ENCODE assay signal across 16 cellular contexts in genomic region chr12:123049398-123050250, GRCh38.
A peak's percentile ranks its signal among the peaks of the same experiment; 100 is the strongest.
DNase-seq lines count a peak whose midpoint lies in the region; ATAC-seq and TF ChIP-seq lines count a peak whose summit lies in the region.
"Had no signal": no experiment of that assay in that cellular context is flagged by ENCODE, and none has a peak within 500 bp of the region (broad histone marks: within the 10 kb centered on the region; RNA-seq: fewer than 3 reads in every experiment).

No MANE protein-coding gene starts in this region.

- no peak overlapping the region for H3K4me3 ChIP-seq in dorsolateral prefrontal cortex
- no peak overlapping the region for H3K4me3 ChIP-seq in mucosa of descending colon
- H3K4me3 ChIP-seq in urinary bladder (ENCODE audit: low read depth, low read length) = no peak overlapping the region
- H3K4me3 ChIP-seq: GM12878, lung had no signal

- 74% methylated on average over 8 of the region's 8 CpGs for WGBS in urinary bladder

- TF ChIP-seq CTCF in dorsolateral prefrontal cortex (IDR thresholded peaks at IDR 0.05 in 54 of 56, conservative IDR thresholded peaks at IDR 0.05 in 2 of 56; ENCODE audit: low read depth in 1 of 56, partially characterized antibody in 56 of 56) (no peak), mucosa of descending colon (IDR thresholded peaks at IDR 0.05) (no peak)

- peak; percentile 10 for ATAC-seq in mucosa of descending colon
- ATAC-seq in HG03045 (IDR thresholded peaks at IDR 0.05; ENCODE audit: unreplicated experiment) = no peak
- no peak for ATAC-seq in HG03097 (IDR thresholded peaks at IDR 0.05; ENCODE audit: low FRiP score, unreplicated experiment)
- ATAC-seq: GM12878, HCT116 had no signal

- H3K27me3 ChIP-seq in dorsolateral prefrontal cortex = no peaks in the 10 kb centered on the region

- intact Hi-C loops in dorsolateral prefrontal cortex (cut with DNase I) = no loop called here
- intact Hi-C loops in mucosa of descending colon (cut with DNase I, micrococcal nuclease) = loop anchor here (5.0 to 10.0 kb wide), 3 partner anchors 98 to 185 kb away; partner anchors contain the start of genes MPHOSPH9 (in 1 of the 2), MTRFR (in 1 of the 2) and PITPNM2 (in 1 of the 2)

- no peaks in the 10 kb centered on the region for H3K9me3 ChIP-seq in mucosa of descending colon

- H3K36me3 ChIP-seq in mucosa of descending colon (ENCODE audit: low read depth) (no peaks in the 10 kb centered on the region), urinary bladder (ENCODE audit: insufficient read depth) (no peaks in the 10 kb centered on the region)

- peak; percentile 8 for DNase-seq in NCI-H2227 (lab: John Stamatoyannopoulos, UW; ENCODE audit: unreplicated experiment)
- no peak for DNase-seq in NCI-H2227 treated with DMSO at 0.1 percent for 48 hours (lab: John Stamatoyannopoulos, UW)
- peak in 3 of 10 donors; percentile 60 to 67 (median 63) for DNase-seq in dorsolateral prefrontal cortex
- DNase-seq in mucosa of descending colon = peak in 1 of 3 donors; percentile 12
- no peak for DNase-seq in RPMI8226
- DNase-seq: 8988T; activated CD4-positive, alpha-beta T cell treated with anti-CD3 and anti-CD28 coated beads for 48 hours; glutamatergic neuron; NCI-H1105 treated with DMSO at 0.1 percent for 48 hours; stimulated activated CD4-positive, alpha-beta T cell treated with anti-CD3 and anti-CD28 coated beads, Interleukin-4, amount 100 ng/mL, for 4 hours had no signal

- no peaks in the 10 kb centered on the region for H3K4me1 ChIP-seq in mucosa of descending colon (ENCODE audit: low read depth)
- H3K4me1 ChIP-seq in urinary bladder (ENCODE audit: insufficient read depth) = no peaks in the 10 kb centered on the region

- H3K27ac ChIP-seq in dorsolateral prefrontal cortex = peak overlapping the region in 50 of 59 donors; percentile 5 to 80 (median 59)
- peak overlapping the region; percentile 3 for H3K27ac ChIP-seq in urinary bladder (ENCODE audit: low read depth)

Comparison
In these comparisons a context has a peak if more than half of its experiments do, and no peak if none do; other contexts are left out.
1. intact Hi-C loops: an anchor here in mucosa of descending colon (5.0 to 10.0 kb wide); none called in dorsolateral prefrontal cortex.